In genomic region chr13:48446454-48446853, GRCh38 we compare ENCODE assay signal across 13 cellular contexts. TPM values are rescaled to one million over a fixed set of nuclear protein-coding genes. Genes with fewer than 3 reads are reported as not detected.
A peak's percentile ranks its signal among the peaks of the same experiment; 100 is the strongest.
DNase-seq lines count a peak whose midpoint lies in the region; ATAC-seq, FAIRE-seq and TF ChIP-seq lines count a peak whose summit lies in the region.
"Had no signal": no experiment of that assay in that cellular context is flagged by ENCODE, and none has a peak within 500 bp of the region (broad histone marks: within the 10 kb centered on the region; RNA-seq: fewer than 3 reads in every experiment).

No MANE protein-coding gene starts in this region.

- H3K9me3 ChIP-seq in A673 (ENCODE audit: low read depth, low read length, poor library complexity, severe bottlenecking) (peaks cover 5% of the 10 kb centered on the region), Caco-2 (no peaks in the 10 kb centered on the region)
- H3K9me3 ChIP-seq: ovary had no signal

- peak; percentile 66 for FAIRE-seq in H54 (lab: Jason Lieb, UNC)
- FAIRE-seq: urothelium cell line had no signal

- intact Hi-C loops in A673 (cut with micrococcal nuclease; ENCODE audit: unreplicated experiment) = no loop called here
- intact Hi-C loops in Caco-2 (cut with micrococcal nuclease; ENCODE audit: unreplicated experiment) = no loop called here
- intact Hi-C loops in sciatic nerve (cut with DNase I) = no loop called here

- H3K9me3 Mint-ChIP-seq in activated T-helper 17 cell treated with anti-CD3 and anti-CD28 coated beads, Interleukin-2, amount 50 U/mL, for 72 hours = peaks cover 9% of the 10 kb centered on the region
- peaks cover 6% of the 10 kb centered on the region for H3K9me3 Mint-ChIP-seq in Caco-2 (ENCODE audit: unreplicated experiment)
- peaks cover 11% of the 10 kb centered on the region for H3K9me3 Mint-ChIP-seq in stimulated activated memory B cell treated with anti-CD40 and anti-IgM and Interleukin-4, amounts not matched to agents 10 μg/mL and 1 μg/mL and 100 μg/mL, for 72 hours

- TF ChIP-seq POLR2A in H54 (IDR thresholded peaks at IDR 0.05; ENCODE audit: low read depth, low read length) = no peak

- POLR2A ChIA-PET in A673 (lab: Charles Lee; ENCODE audit: low non-redundant PET) = no interaction called here
- POLR2A ChIA-PET in Caco-2 (lab: Charles Lee) = no interaction called here

- no peak overlapping the region for H3K27ac Mint-ChIP-seq in activated T-helper 17 cell treated with anti-CD3 and anti-CD28 coated beads, Interleukin-2, amount 50 U/mL, for 72 hours
- no peak overlapping the region for H3K27ac Mint-ChIP-seq in Caco-2 (ENCODE audit: unreplicated experiment)
- H3K27ac Mint-ChIP-seq in stimulated activated memory B cell treated with anti-CD40 and anti-IgM and Interleukin-4, amounts not matched to agents 10 μg/mL and 1 μg/mL and 100 μg/mL, for 72 hours = no peak overlapping the region
- H3K27ac Mint-ChIP-seq: activated B cell treated with CpG ODN at 0.5 μM for 24 hours, endodermal cell had no signal

- peaks cover 4% of the 10 kb centered on the region for H3K4me1 Mint-ChIP-seq in activated T-helper 17 cell treated with anti-CD3 and anti-CD28 coated beads, Interleukin-2, amount 50 U/mL, for 72 hours
- no peaks in the 10 kb centered on the region for H3K4me1 Mint-ChIP-seq in Caco-2 (ENCODE audit: low read depth, unreplicated experiment)
- H3K4me1 Mint-ChIP-seq in stimulated activated memory B cell treated with anti-CD40 and anti-IgM and Interleukin-4, amounts not matched to agents 10 μg/mL and 1 μg/mL and 100 μg/mL, for 72 hours = peaks cover under 1% of the 10 kb centered on the region
- H3K4me1 Mint-ChIP-seq: endodermal cell had no signal

- H3K4me1 ChIP-seq in A673 (ENCODE audit: insufficient read depth, low read length, poor library complexity, severe bottlenecking) (no peaks in the 10 kb centered on the region), Caco-2 (no peaks in the 10 kb centered on the region)

- peak; percentile 50 for ATAC-seq in activated T-helper 17 cell treated with anti-CD3 and anti-CD28 coated beads, Interleukin-2, amount 50 U/mL, for 72 hours (replicated peaks)
- no peak for ATAC-seq in sciatic nerve
- no peak for ATAC-seq in stimulated activated memory B cell treated with anti-CD40 and anti-IgM and Interleukin-4, amounts not matched to agents 10 μg/mL and 1 μg/mL and 100 μg/mL, for 72 hours

- DNase-seq in A673 (ENCODE audit: low spot score) (peak; percentile 37), H54 (ENCODE audit: insufficient read length, low spot score) (peak; percentile 3), foreskin melanocyte (peak; percentile 75), Caco-2 (no peak), sciatic nerve (ENCODE audit: low spot score) (no peak)
- no peak for DNase-seq in stimulated activated naive CD4-positive, alpha-beta T cell treated with Interleukin-2 at 50 U/mL for 16 hours (lab: John Stamatoyannopoulos, UW)
- DNase-seq: activated B cell treated with CpG ODN at 0.5 μM for 24 hours; activated naive CD4-positive, alpha-beta T cell treated with Interleukin-2 at 50 U/mL for 16 hours; endodermal cell; ovary had no signal

- no peaks in the 10 kb centered on the region for H3K27me3 ChIP-seq in A673 (replicated peaks; ENCODE audit: insufficient read depth, low read depth, low read length, poor library complexity)
- no peaks in the 10 kb centered on the region for H3K27me3 ChIP-seq in Caco-2 (replicated peaks; ENCODE audit: control insufficient read depth, insufficient read depth, low read length)
- H3K27me3 ChIP-seq: ovary had no signal

- BruUV-seq in A673 (replicated peaks; lab: Mats Ljungman, UMichigan) (no TSS peak), Caco-2 (replicated peaks; lab: Mats Ljungman, UMichigan) (no TSS peak)

- H3K36me3 Mint-ChIP-seq in activated T-helper 17 cell treated with anti-CD3 and anti-CD28 coated beads, Interleukin-2, amount 50 U/mL, for 72 hours (ENCODE audit: low read depth) = peaks cover 5% of the 10 kb centered on the region
- H3K36me3 Mint-ChIP-seq in Caco-2 (ENCODE audit: insufficient read depth, unreplicated experiment) = no peaks in the 10 kb centered on the region
- H3K36me3 Mint-ChIP-seq in stimulated activated memory B cell treated with anti-CD40 and anti-IgM and Interleukin-4, amounts not matched to agents 10 μg/mL and 1 μg/mL and 100 μg/mL, for 72 hours = peaks cover 34% of the 10 kb centered on the region

- H3K4me3 Mint-ChIP-seq in activated T-helper 17 cell treated with anti-CD3 and anti-CD28 coated beads, Interleukin-2, amount 50 U/mL, for 72 hours = no peak overlapping the region
- H3K4me3 Mint-ChIP-seq in Caco-2 (ENCODE audit: unreplicated experiment) = no peak overlapping the region
- H3K4me3 Mint-ChIP-seq in stimulated activated memory B cell treated with anti-CD40 and anti-IgM and Interleukin-4, amounts not matched to agents 10 μg/mL and 1 μg/mL and 100 μg/mL, for 72 hours = no peak overlapping the region
- H3K4me3 Mint-ChIP-seq: activated B cell treated with CpG ODN at 0.5 μM for 24 hours, endodermal cell had no signal

- H3K4me3 ChIP-seq in A673 (ENCODE audit: low read depth, low read length, poor library complexity, severe bottlenecking) = no peak overlapping the region
- H3K4me3 ChIP-seq in Caco-2 (ENCODE audit: low read depth, low read length) = no peak overlapping the region
- H3K4me3 ChIP-seq: ovary had no signal

- CTCF ChIA-PET in A673 (lab: Charles Lee) = no interaction called here
- CTCF ChIA-PET in Caco-2 (lab: Charles Lee) = no interaction called here

- no peak overlapping the region for H3K27ac ChIP-seq in A673 (ENCODE audit: low read depth, low read length, poor library complexity, severe bottlenecking)
- H3K27ac ChIP-seq: ovary had no signal

- H3K36me3 ChIP-seq in A673 (ENCODE audit: insufficient read depth, low read length, poor library complexity, severe bottlenecking) (no peaks in the 10 kb centered on the region), Caco-2 (ENCODE audit: control insufficient read depth, insufficient read depth, low read length) (no peaks in the 10 kb centered on the region)
- H3K36me3 ChIP-seq: ovary had no signal

- H3K27me3 Mint-ChIP-seq in activated T-helper 17 cell treated with anti-CD3 and anti-CD28 coated beads, Interleukin-2, amount 50 U/mL, for 72 hours = no peaks in the 10 kb centered on the region
- no peaks in the 10 kb centered on the region for H3K27me3 Mint-ChIP-seq in Caco-2 (ENCODE audit: insufficient read depth, unreplicated experiment)
- no peaks in the 10 kb centered on the region for H3K27me3 Mint-ChIP-seq in stimulated activated memory B cell treated with anti-CD40 and anti-IgM and Interleukin-4, amounts not matched to agents 10 μg/mL and 1 μg/mL and 100 μg/mL, for 72 hours
- H3K27me3 Mint-ChIP-seq: activated B cell treated with CpG ODN at 0.5 μM for 24 hours had no signal

- no peak for TF ChIP-seq CTCF in A673 (conservative IDR thresholded peaks at IDR 0.05; ENCODE audit: low read depth, low read length)
- no peak for TF ChIP-seq CTCF in Caco-2 (IDR thresholded peaks at IDR 0.05; ENCODE audit: insufficient read depth in 1 of 2, low read depth in 1 of 2, low read length in 1 of 2, severe bottlenecking in 1 of 2, unreplicated experiment in 1 of 2)

RNA-seq across cellular contexts. Expression of gene LPAR6, which starts 33.5 kb away (rescaled TPM):
- total RNA-seq in A673 (2021) = 4.0 and 6.7 TPM in 2 replicates
- 10 to 100 TPM; 13.9 to 35.1 TPM for total RNA-seq in activated T-helper 17 cell treated with anti-CD3 and anti-CD28 coated beads, Interleukin-2, amount 50 U/mL, for 72 hours
- total RNA-seq in Caco-2 (2022) = not detected in 2 replicates
- 55.0 TPM for total RNA-seq in sciatic nerve
- total RNA-seq: activated B cell treated with CpG ODN at 0.5 μM for 24 hours had no signal

Comparison
In these comparisons a context has a peak if more than half of its experiments do, and no peak if none do; other contexts are left out.
1. DNase-seq: peak in A673 (single experiment), H54 (single experiment) and foreskin melanocyte (single experiment); none in stimulated activated naive CD4-positive, alpha-beta T cell treated with Interleukin-2 at 50 U/mL for 16 hours (single experiment), Caco-2 (0 of 2) and sciatic nerve (single experiment).